21 cellular contexts compared by ENCODE assay signal in genomic region chr18:36622610-36623009, GRCh38.
"Had no signal": no experiment of that assay in that cellular context is flagged by ENCODE, and none has a peak within 500 bp of the region (broad histone marks: within the 10 kb centered on the region; RNA-seq: fewer than 3 reads in every experiment).

No MANE protein-coding gene starts in this region.

- H3K36me3 ChIP-seq: left lung, prostate gland, right lobe of liver, spleen, tibial nerve, upper lobe of right lung, vagina had no signal

- H3K4me1 ChIP-seq: foreskin keratinocyte, left lung, parathyroid adenoma, prostate gland, right lobe of liver, spleen, testis, tibial nerve, upper lobe of right lung, vagina had no signal

- H2AFZ ChIP-seq: parathyroid adenoma had no signal

- H3K79me2 ChIP-seq: parathyroid adenoma had no signal

- H3K27ac ChIP-seq: foreskin keratinocyte, left lung, parathyroid adenoma, prostate gland, right lobe of liver, spleen, testis, tibial nerve, upper lobe of right lung, vagina had no signal

- ATAC-seq: effector memory CD8-positive, alpha-beta T cell; foreskin keratinocyte; left lung; right lobe of liver; stimulated activated memory B cell treated with anti-CD40 and anti-IgM and Interleukin-4, amounts not matched to agents 10 μg/mL and 1 μg/mL and 100 μg/mL, for 72 hours; stimulated activated naive CD8-positive, alpha-beta T cell treated with anti-CD3 and anti-CD28 coated beads, Interleukin-15, amount 100 ng/mL, for 72 hours; upper lobe of right lung had no signal

- H3K9ac ChIP-seq: parathyroid adenoma had no signal

- H3K9me3 ChIP-seq: left lung, prostate gland, right lobe of liver, spleen, testis, tibial nerve, upper lobe of right lung, vagina had no signal

- H3K4me3 ChIP-seq: left lung, lung, prostate gland, right lobe of liver, spleen, testis, tibial nerve, upper lobe of right lung, vagina had no signal

- DNase-seq: effector memory CD8-positive, alpha-beta T cell; foreskin keratinocyte; hypothalamus; left lung; mesenchymal stem cell; naive B cell; nephron progenitor cell; right lobe of liver; spleen; stimulated activated CD4-positive, alpha-beta T cell treated with anti-CD3 and anti-CD28 coated beads, Interleukin-15, amount 100 ng/mL, for 24 hours; stimulated activated CD4-positive, alpha-beta T cell treated with anti-CD3 and anti-CD28 coated beads, Interleukin-1b, Interleukin-23, amount 100 ng/mL, for 48 hours; stimulated activated CD4-positive, alpha-beta T cell treated with anti-CD3 and anti-CD28 coated beads, Interleukin-4, amount 100 ng/mL, for 24 hours; stimulated activated naive CD8-positive, alpha-beta T cell treated with anti-CD3 and anti-CD28 coated beads, Interleukin-15, amount 100 ng/mL, for 72 hours; testis; upper lobe of right lung had no signal

- H3K27me3 ChIP-seq: foreskin keratinocyte, left lung, right lobe of liver, testis, tibial nerve, upper lobe of right lung, vagina had no signal
